13 cellular contexts compared by ENCODE assay signal in the genomic region with DNA sequence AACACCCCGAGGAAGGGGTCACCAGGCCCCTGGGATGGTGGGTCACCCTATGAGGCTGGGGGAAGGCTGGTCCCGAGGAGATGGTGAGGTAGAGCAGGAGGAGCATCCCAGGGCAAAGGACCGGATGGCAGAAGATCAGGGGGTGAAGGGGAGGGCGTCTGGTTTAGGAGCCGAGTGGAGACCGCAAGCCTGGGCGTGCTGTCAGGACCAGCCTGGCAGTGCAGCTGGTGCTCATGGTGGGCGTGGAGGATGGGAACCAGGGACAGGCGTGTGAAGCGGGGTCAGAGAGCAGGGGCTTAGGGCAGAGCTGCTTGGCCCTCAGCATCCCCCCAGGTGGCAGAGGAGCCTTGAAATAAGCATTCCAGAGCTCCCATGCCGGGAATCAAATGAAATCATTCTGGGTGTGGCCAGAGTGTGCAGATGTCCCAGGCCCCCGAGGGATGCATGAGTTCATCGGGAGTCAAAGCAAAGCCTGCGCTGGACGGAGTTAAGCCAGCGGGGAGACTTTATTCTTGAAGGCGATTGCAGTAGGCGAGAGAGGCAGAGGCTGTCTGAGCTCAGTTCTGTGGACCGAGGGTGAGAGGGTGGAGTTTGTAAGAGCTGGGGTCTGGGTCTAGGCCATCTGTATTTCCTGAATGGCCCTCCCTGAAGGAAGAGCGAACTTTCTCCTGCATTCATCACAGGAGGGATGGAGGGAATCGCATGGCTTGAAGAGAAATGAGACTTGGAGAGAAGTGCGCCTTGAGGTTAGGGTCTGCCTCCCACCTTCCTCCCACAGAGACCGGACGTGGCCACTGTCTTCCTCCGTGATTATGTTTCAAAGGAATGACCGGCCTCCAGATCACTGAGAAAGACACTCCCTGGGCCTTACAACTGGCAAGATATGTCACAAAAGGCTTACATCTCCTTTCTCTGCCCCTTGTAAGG. TPM values are rescaled to one million over a fixed set of nuclear protein-coding genes. Genes with fewer than 3 reads are reported as not detected.
DNase-seq lines count a peak whose midpoint lies in the region; ATAC-seq and TF ChIP-seq lines count a peak whose summit lies in the region.
"Had no signal": no experiment of that assay in that cellular context is flagged by ENCODE, and none has a peak within 500 bp of the region (broad histone marks: within the 10 kb centered on the region; RNA-seq: fewer than 3 reads in every experiment).

No MANE protein-coding gene starts in this region.

- no peak overlapping the region for H3K4me3 Mint-ChIP-seq in natural killer cell treated with Interleukin-12 subunit alpha and Interleukin-12 subunit beta and Interleukin-15 and Interleukin-18, amount 100 ng/mL, for 72 hours
- H3K4me3 Mint-ChIP-seq in natural killer cell (no peak overlapping the region), neural crest cell (no peak overlapping the region)

- no peak for ATAC-seq in natural killer cell treated with Interleukin-12 subunit alpha and Interleukin-12 subunit beta and Interleukin-15 and Interleukin-18, amount 100 ng/mL, for 72 hours
- ATAC-seq in natural killer cell (no peak), HG03039 (IDR thresholded peaks at IDR 0.05; ENCODE audit: unreplicated experiment) (no peak)

- H3K27me3 Mint-ChIP-seq in natural killer cell treated with Interleukin-12 subunit alpha and Interleukin-12 subunit beta and Interleukin-15 and Interleukin-18, amount 100 ng/mL, for 72 hours, result peaks cover 0 to 3% of the 10 kb centered on the region in 2 donors
- peaks cover 0 to 8% of the 10 kb centered on the region in 2 donors for H3K27me3 Mint-ChIP-seq in natural killer cell (ENCODE audit: low read depth in 2 of 2)
- peaks cover 2% of the 10 kb centered on the region for H3K27me3 Mint-ChIP-seq in neural crest cell (ENCODE audit: low read depth)

- H3K9me3 Mint-ChIP-seq in natural killer cell treated with Interleukin-12 subunit alpha and Interleukin-12 subunit beta and Interleukin-15 and Interleukin-18, amount 100 ng/mL, for 72 hours, result no peaks in the 10 kb centered on the region
- H3K9me3 Mint-ChIP-seq in natural killer cell (no peaks in the 10 kb centered on the region), neural crest cell (no peaks in the 10 kb centered on the region)

- peaks cover 7 to 15% of the 10 kb centered on the region in 2 donors for H3K4me1 Mint-ChIP-seq in natural killer cell treated with Interleukin-12 subunit alpha and Interleukin-12 subunit beta and Interleukin-15 and Interleukin-18, amount 100 ng/mL, for 72 hours (ENCODE audit: low read depth in 2 of 2)
- H3K4me1 Mint-ChIP-seq in natural killer cell (peaks cover 6 to 20% of the 10 kb centered on the region in 2 donors), neural crest cell (peaks cover 21% of the 10 kb centered on the region)

- no peak for DNase-seq in natural killer cell treated with Interleukin-12 subunit alpha and Interleukin-12 subunit beta and Interleukin-15 and Interleukin-18, amount 100 ng/mL, for 72 hours (ENCODE audit: low spot score)
- DNase-seq in natural killer cell (no peak), fibroblast of the conjunctiva (ENCODE audit: low read depth) (peak; percentile 92), neural crest cell (ENCODE audit: low read depth, low spot score) (no peak), NCI-H524 treated with DMSO at 0.1 percent for 48 hours (lab: John Stamatoyannopoulos, UW) (no peak), Kasumi-1 (lab: John Stamatoyannopoulos, UW) (no peak)
- no peak for DNase-seq in stimulated activated CD4-positive, alpha-beta T cell treated with anti-CD3 and anti-CD28 coated beads, Interleukin-4, amount 100 ng/mL, for 24 hours
- DNase-seq: NCI-H1048, NCI-H510A, Peyer's patch, T-helper 2 cell, trophoblast cell had no signal

- peak overlapping the region; percentile 27 to 75 for H3K27ac Mint-ChIP-seq in natural killer cell treated with Interleukin-12 subunit alpha and Interleukin-12 subunit beta and Interleukin-15 and Interleukin-18, amount 100 ng/mL, for 72 hours
- H3K27ac Mint-ChIP-seq in natural killer cell (peak overlapping the region in 1 of 2 donors; percentile 7), neural crest cell (ENCODE audit: unreplicated experiment) (peak overlapping the region; percentile 40)

- TF ChIP-seq CTCF in natural killer cell (IDR thresholded peaks at IDR 0.05) (no peak), neural crest cell (conservative IDR thresholded peaks at IDR 0.05) (no peak)

- H3K36me3 Mint-ChIP-seq in natural killer cell treated with Interleukin-12 subunit alpha and Interleukin-12 subunit beta and Interleukin-15 and Interleukin-18, amount 100 ng/mL, for 72 hours, result no peaks in the 10 kb centered on the region
- H3K36me3 Mint-ChIP-seq in natural killer cell, result no peaks in the 10 kb centered on the region
- no peaks in the 10 kb centered on the region for H3K36me3 Mint-ChIP-seq in neural crest cell (ENCODE audit: low read depth)

- intact Hi-C loops in natural killer cell (cut with micrococcal nuclease), result no loop called here

RNA-seq across cellular contexts. Expression of a gene that starts 33.2 kb away (rescaled TPM):
- 10 to 100 TPM; 62.5 to 77.6 TPM for total RNA-seq in natural killer cell treated with Interleukin-12 subunit alpha and Interleukin-12 subunit beta and Interleukin-15 and Interleukin-18, amount 100 ng/mL, for 72 hours
- total RNA-seq in natural killer cell (100 to 1,000 TPM; 183 to 344 (median 325) TPM), neural crest cell (1.6 and 2.0 TPM in 2 replicates)

Comparison
In these comparisons a context has a peak if more than half of its experiments do, and no peak if none do; other contexts are left out.
1. RNA of a gene that starts 33.2 kb away (total RNA-seq): 183 to 344 TPM in natural killer cell and 62.5 to 77.6 TPM in natural killer cell treated with Interleukin-12 subunit alpha and Interleukin-12 subunit beta and Interleukin-15 and Interleukin-18, amount 100 ng/mL, for 72 hours; 1.6 to 2.0 TPM in neural crest cell; every median in the first group is over 10 times any median in the second.